In genomic region chr6:14463110-14463509, GRCh38 we compare ENCODE assay signal across 29 cellular contexts.
"Had no signal": no experiment of that assay in that cellular context is flagged by ENCODE, and none has a peak within 500 bp of the region (broad histone marks: within the 10 kb centered on the region; RNA-seq: fewer than 3 reads in every experiment).

No MANE protein-coding gene starts in this region.

- H3K4me2 ChIP-seq: neural progenitor cell had no signal

- H2AFZ ChIP-seq: parathyroid adenoma had no signal

- H3K4me3 ChIP-seq: neural progenitor cell, ovary, psoas muscle, right lobe of liver, sigmoid colon, suprapubic skin, testis, tibial artery, transverse colon, upper lobe of right lung, uterus had no signal

- H3K36me3 ChIP-seq: neural progenitor cell, ovary, right lobe of liver, sigmoid colon, suprapubic skin, tibial artery, transverse colon, upper lobe of right lung, uterus had no signal

- H3K79me2 ChIP-seq: parathyroid adenoma had no signal

- H3K4me1 Mint-ChIP-seq: stimulated activated naive CD8-positive, alpha-beta T cell treated with anti-CD3 and anti-CD28 coated beads, Interleukin-15, amount 100 ng/mL, for 72 hours had no signal

- H3K4me1 ChIP-seq: neural progenitor cell, parathyroid adenoma, psoas muscle, right lobe of liver, testis, tibial artery, transverse colon, upper lobe of right lung, uterus had no signal

- H3K9me3 ChIP-seq: ovary, psoas muscle, right lobe of liver, suprapubic skin, testis, tibial artery, transverse colon, upper lobe of right lung, uterus had no signal

- H3K27ac ChIP-seq: neural progenitor cell, ovary, parathyroid adenoma, psoas muscle, right lobe of liver, sigmoid colon, suprapubic skin, testis, tibial artery, transverse colon, upper lobe of right lung, uterus had no signal

- ATAC-seq: naive thymus-derived CD4-positive, alpha-beta T cell; psoas muscle; right cardiac atrium; stimulated activated memory B cell treated with anti-CD40 and anti-IgM and Interleukin-4, amounts not matched to agents 10 μg/mL and 1 μg/mL and 100 μg/mL, for 72 hours; stimulated activated naive CD8-positive, alpha-beta T cell treated with anti-CD3 and anti-CD28 coated beads, Interleukin-15, amount 100 ng/mL, for 72 hours; stimulated activated naive CD8-positive, alpha-beta T cell treated with anti-CD3 and anti-CD28 coated beads, Interleukin-15, Interleukin-2, amounts not matched to agents 100 U/mL and 50 U/mL, for 24 hours; upper lobe of right lung had no signal

- H3K9ac ChIP-seq: neural progenitor cell, parathyroid adenoma had no signal

- DNase-seq: naive thymus-derived CD4-positive, alpha-beta T cell; occipital lobe; ovary; posterior cingulate gyrus; psoas muscle; right cardiac atrium; right lobe of liver; sigmoid colon; small intestine; stimulated activated CD4-positive, alpha-beta T cell treated with anti-CD3 and anti-CD28 coated beads, Interleukin-15, amount 100 ng/mL, for 24 hours; stimulated activated CD4-positive, alpha-beta T cell treated with anti-CD3 and anti-CD28 coated beads, Interleukin-2, amount 100 ng/mL, for 24 hours; stimulated activated CD4-positive, alpha-beta T cell treated with anti-CD3 and anti-CD28 coated beads, Interleukin-2, amount 100 ng/mL, for 48 hours; stimulated activated CD4-positive, alpha-beta T cell treated with anti-CD3 and anti-CD28 coated beads, Interleukin-4, amount 100 ng/mL, for 24 hours; stimulated activated naive CD4-positive, alpha-beta T cell; stimulated activated naive CD8-positive, alpha-beta T cell treated with anti-CD3 and anti-CD28 coated beads, Interleukin-15, amount 100 ng/mL, for 72 hours; stimulated activated naive CD8-positive, alpha-beta T cell treated with anti-CD3 and anti-CD28 coated beads, Interleukin-15, Interleukin-2, amounts not matched to agents 100 U/mL and 50 U/mL, for 24 hours; substantia nigra; testis; tibial artery; transverse colon; upper lobe of right lung; uterus had no signal

- H3K36me3 Mint-ChIP-seq: neural progenitor cell, type B pancreatic cell had no signal

- H3K27me3 Mint-ChIP-seq: naive thymus-derived CD4-positive, alpha-beta T cell; progenitor cell of endocrine pancreas; stimulated activated memory B cell treated with anti-CD40 and anti-IgM and Interleukin-4, amounts not matched to agents 10 μg/mL and 1 μg/mL and 100 μg/mL, for 72 hours; stimulated activated naive CD8-positive, alpha-beta T cell treated with anti-CD3 and anti-CD28 coated beads, Interleukin-15, amount 100 ng/mL, for 72 hours had no signal

- H3K27ac Mint-ChIP-seq: naive thymus-derived CD4-positive, alpha-beta T cell; neural progenitor cell; progenitor cell of endocrine pancreas; stimulated activated memory B cell treated with anti-CD40 and anti-IgM and Interleukin-4, amounts not matched to agents 10 μg/mL and 1 μg/mL and 100 μg/mL, for 72 hours; stimulated activated naive CD8-positive, alpha-beta T cell treated with anti-CD3 and anti-CD28 coated beads, Interleukin-15, amount 100 ng/mL, for 72 hours; type B pancreatic cell had no signal

- H3K27me3 ChIP-seq: neural progenitor cell, ovary, right lobe of liver, sigmoid colon, suprapubic skin, testis, tibial artery, transverse colon, upper lobe of right lung, uterus had no signal

- H3K4me3 Mint-ChIP-seq: naive thymus-derived CD4-positive, alpha-beta T cell; nephron; neural progenitor cell; stimulated activated memory B cell treated with anti-CD40 and anti-IgM and Interleukin-4, amounts not matched to agents 10 μg/mL and 1 μg/mL and 100 μg/mL, for 72 hours; stimulated activated naive CD8-positive, alpha-beta T cell treated with anti-CD3 and anti-CD28 coated beads, Interleukin-15, amount 100 ng/mL, for 72 hours; type B pancreatic cell had no signal
